In genomic region chr4:17511950-17512795, GRCh38 we compare ENCODE assay signal across 8 cellular contexts. TPM values are rescaled to one million over a fixed set of nuclear protein-coding genes. Genes with fewer than 3 reads are reported as not detected.
A peak's percentile ranks its signal among the peaks of the same experiment; 100 is the strongest.
DNase-seq lines count a peak whose midpoint lies in the region; ATAC-seq and TF ChIP-seq lines count a peak whose summit lies in the region.

QDPR (minus strand) TSS chr4:17512090; CDS start chr4:17512054, 36 bp downstream.

- TF ChIP-seq CTCF in 22Rv1 (IDR thresholded peaks at IDR 0.05) (peak; percentile 69), chondrocyte (IDR thresholded peaks at IDR 0.05) (peak; percentile 72)

- peak; percentile 64 to 69 for DNase-seq in NCI-H1930 (lab: John Stamatoyannopoulos, UW)
- DNase-seq in activated CD4-positive, alpha-beta T cell treated with anti-CD3 and anti-CD28 coated beads for 24 hours (ENCODE audit: low read depth in 2 of 2) = peak; percentile 70
- no peak for DNase-seq in chondrocyte (ENCODE audit: low spot score)
- DNase-seq in kidney tubule cell (ENCODE audit: low spot score) = peak; percentile 83
- DNase-seq in stimulated activated CD4-positive, alpha-beta T cell treated with anti-CD3 and anti-CD28 coated beads, Interleukin-1b, Interleukin-23, amount 100 ng/mL, for 24 hours (ENCODE audit: low read depth in 4 of 4, low spot score in 1 of 4) = peak; percentile 32 to 71 (median 64)

- peak; percentile 98 for ATAC-seq in GM18498 (IDR thresholded peaks at IDR 0.05; ENCODE audit: unreplicated experiment)
- ATAC-seq in HG02884 (IDR thresholded peaks at IDR 0.05; ENCODE audit: unreplicated experiment) = peak; percentile 94

- peak within 1 kb of the TSS; percentile 96 for H3K4me3 Mint-ChIP-seq in chondrocyte (ENCODE audit: unreplicated experiment)

- H3K36me3 Mint-ChIP-seq in chondrocyte (ENCODE audit: low read depth) = peaks cover 3% of the 10 kb centered on the region

- H3K4me1 Mint-ChIP-seq in chondrocyte (ENCODE audit: low read depth) = peaks cover 18% of the 10 kb centered on the region

- no peak within 1 kb of the TSS for H3K27ac ChIP-seq in 22Rv1

- H3K27ac Mint-ChIP-seq in chondrocyte (ENCODE audit: unreplicated experiment) = peak within 1 kb of the TSS; percentile 97

- H3K27me3 Mint-ChIP-seq in chondrocyte (ENCODE audit: low read depth) = peaks cover 19% of the 10 kb centered on the region

- no peaks in the 10 kb centered on the region for H3K9me3 Mint-ChIP-seq in chondrocyte (ENCODE audit: low read depth)

RNA-seq across cellular contexts. Expression of gene QDPR, which starts in this region (rescaled TPM):
- total RNA-seq in chondrocyte = 22.5 to 31.9 TPM (median 23.3 TPM) in 3 replicates
